ENCODE assay signal across 11 cellular contexts in the genomic region with DNA sequence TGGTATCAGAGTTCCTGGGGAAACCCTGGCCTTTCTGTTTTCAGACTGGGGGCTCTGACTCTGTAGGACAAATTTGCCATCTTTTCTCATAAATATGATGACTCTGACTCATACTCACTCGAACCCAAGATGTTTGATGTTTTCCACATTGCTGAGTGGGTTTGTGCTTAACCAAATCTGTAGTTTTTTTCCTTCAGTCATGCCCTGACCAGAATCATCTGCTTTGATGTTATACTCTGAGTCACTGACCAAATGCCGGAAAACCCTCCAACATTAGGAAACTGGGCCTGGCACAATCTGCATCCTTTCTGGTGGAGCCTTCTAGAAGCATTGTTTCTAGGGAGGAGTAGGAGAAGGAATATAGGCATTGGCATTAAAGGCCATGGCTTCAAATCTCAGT.
DNase-seq lines count a peak whose midpoint lies in the region; ATAC-seq and TF ChIP-seq lines count a peak whose summit lies in the region.
"Had no signal": no experiment of that assay in that cellular context is flagged by ENCODE, and none has a peak within 500 bp of the region (broad histone marks: within the 10 kb centered on the region; RNA-seq: fewer than 3 reads in every experiment).

No MANE protein-coding gene starts in this region.

- no peaks in the 10 kb centered on the region for H3K9me3 Mint-ChIP-seq in activated CD8-positive, alpha-beta T cell treated with anti-CD3 and anti-CD28 coated beads for 36 hours
- no peaks in the 10 kb centered on the region for H3K9me3 Mint-ChIP-seq in activated CD8-positive, alpha-beta T cell treated with anti-CD3 and anti-CD28 coated beads, Interleukin-2, amount 10 ng/mL, durations not matched to agents 7 days and 5 days (ENCODE audit: insufficient read depth)
- H3K9me3 Mint-ChIP-seq in stimulated activated naive CD8-positive, alpha-beta T cell treated with anti-CD3 and anti-CD28 coated beads, Interleukin-15, Interleukin-2, amounts not matched to agents 100 ng/mL and 50 ng/mL, for 24 hours, result no peaks in the 10 kb centered on the region

- no peak overlapping the region for H3K4me3 Mint-ChIP-seq in activated CD8-positive, alpha-beta T cell treated with anti-CD3 and anti-CD28 coated beads for 36 hours
- no peak overlapping the region for H3K4me3 Mint-ChIP-seq in activated CD8-positive, alpha-beta T cell treated with anti-CD3 and anti-CD28 coated beads, Interleukin-2, amount 10 ng/mL, durations not matched to agents 7 days and 5 days
- peak overlapping the region; percentile 37 for H3K4me3 Mint-ChIP-seq in stimulated activated naive CD8-positive, alpha-beta T cell treated with anti-CD3 and anti-CD28 coated beads, Interleukin-15, Interleukin-2, amounts not matched to agents 100 ng/mL and 50 ng/mL, for 24 hours

- peak; percentile 26 for DNase-seq in activated CD8-positive, alpha-beta T cell treated with anti-CD3 and anti-CD28 coated beads for 36 hours
- no peak for DNase-seq in activated CD8-positive, alpha-beta T cell treated with anti-CD3 and anti-CD28 coated beads, Interleukin-2, amount 10 ng/mL, durations not matched to agents 7 days and 5 days
- DNase-seq in SW480 (ENCODE audit: low spot score), result peak; percentile 65
- DNase-seq in fibroblast of peridontal ligament (ENCODE audit: extremely low read depth), result peak; percentile 95
- no peak for DNase-seq in NCI-H1436 (lab: John Stamatoyannopoulos, UW)
- DNase-seq in NOMO-1 treated with dmso at 0.1 percent for 144 hours (lab: John Stamatoyannopoulos, UW; ENCODE audit: unreplicated experiment), result no peak
- DNase-seq: effector CD8-positive, alpha-beta T cell; spleen had no signal

- H3K27ac Mint-ChIP-seq in activated CD8-positive, alpha-beta T cell treated with anti-CD3 and anti-CD28 coated beads for 36 hours, result peak overlapping the region; percentile 42
- no peak overlapping the region for H3K27ac Mint-ChIP-seq in activated CD8-positive, alpha-beta T cell treated with anti-CD3 and anti-CD28 coated beads, Interleukin-2, amount 10 ng/mL, durations not matched to agents 7 days and 5 days
- peak overlapping the region; percentile 93 for H3K27ac Mint-ChIP-seq in stimulated activated naive CD8-positive, alpha-beta T cell treated with anti-CD3 and anti-CD28 coated beads, Interleukin-15, Interleukin-2, amounts not matched to agents 100 ng/mL and 50 ng/mL, for 24 hours

- CTCF ChIA-PET in activated CD8-positive, alpha-beta T cell treated with anti-CD3 and anti-CD28 coated beads for 36 hours (lab: Charles Lee), result no interaction called here
- CTCF ChIA-PET in activated CD8-positive, alpha-beta T cell treated with anti-CD3 and anti-CD28 coated beads, Interleukin-2, amount 10 ng/mL, durations not matched to agents 7 days and 5 days (lab: Charles Lee), result no interaction called here

- no peaks in the 10 kb centered on the region for H3K36me3 Mint-ChIP-seq in activated CD8-positive, alpha-beta T cell treated with anti-CD3 and anti-CD28 coated beads for 36 hours (ENCODE audit: low read depth)
- no peaks in the 10 kb centered on the region for H3K36me3 Mint-ChIP-seq in activated CD8-positive, alpha-beta T cell treated with anti-CD3 and anti-CD28 coated beads, Interleukin-2, amount 10 ng/mL, durations not matched to agents 7 days and 5 days (ENCODE audit: low read depth)
- no peaks in the 10 kb centered on the region for H3K36me3 Mint-ChIP-seq in stimulated activated naive CD8-positive, alpha-beta T cell treated with anti-CD3 and anti-CD28 coated beads, Interleukin-15, Interleukin-2, amounts not matched to agents 100 ng/mL and 50 ng/mL, for 24 hours (ENCODE audit: low read depth)

- peak; percentile 66 for ATAC-seq in activated CD8-positive, alpha-beta T cell treated with anti-CD3 and anti-CD28 coated beads for 36 hours
- ATAC-seq in activated CD8-positive, alpha-beta T cell treated with anti-CD3 and anti-CD28 coated beads, Interleukin-2, amount 10 ng/mL, durations not matched to agents 7 days and 5 days, result no peak
- no peak for ATAC-seq in GM21786 (IDR thresholded peaks at IDR 0.05; ENCODE audit: unreplicated experiment)
- ATAC-seq: K562 had no signal

- no peaks in the 10 kb centered on the region for H3K27me3 Mint-ChIP-seq in activated CD8-positive, alpha-beta T cell treated with anti-CD3 and anti-CD28 coated beads for 36 hours
- no peaks in the 10 kb centered on the region for H3K27me3 Mint-ChIP-seq in activated CD8-positive, alpha-beta T cell treated with anti-CD3 and anti-CD28 coated beads, Interleukin-2, amount 10 ng/mL, durations not matched to agents 7 days and 5 days (ENCODE audit: low read depth)
- H3K27me3 Mint-ChIP-seq in stimulated activated naive CD8-positive, alpha-beta T cell treated with anti-CD3 and anti-CD28 coated beads, Interleukin-15, Interleukin-2, amounts not matched to agents 100 ng/mL and 50 ng/mL, for 24 hours, result no peaks in the 10 kb centered on the region

- TF ChIP-seq CTCF in activated CD8-positive, alpha-beta T cell treated with anti-CD3 and anti-CD28 coated beads for 36 hours (IDR thresholded peaks at IDR 0.05), result no peak

- intact Hi-C loops in activated CD8-positive, alpha-beta T cell treated with anti-CD3 and anti-CD28 coated beads for 36 hours (cut with micrococcal nuclease), result no loop called here

- H3K4me1 Mint-ChIP-seq in activated CD8-positive, alpha-beta T cell treated with anti-CD3 and anti-CD28 coated beads for 36 hours (ENCODE audit: low read depth), result peaks cover 14% of the 10 kb centered on the region
- H3K4me1 Mint-ChIP-seq in activated CD8-positive, alpha-beta T cell treated with anti-CD3 and anti-CD28 coated beads, Interleukin-2, amount 10 ng/mL, durations not matched to agents 7 days and 5 days (ENCODE audit: low read depth), result no peaks in the 10 kb centered on the region
- peaks cover 62% of the 10 kb centered on the region for H3K4me1 Mint-ChIP-seq in stimulated activated naive CD8-positive, alpha-beta T cell treated with anti-CD3 and anti-CD28 coated beads, Interleukin-15, Interleukin-2, amounts not matched to agents 100 ng/mL and 50 ng/mL, for 24 hours (ENCODE audit: low read depth)

- POLR2A ChIA-PET in activated CD8-positive, alpha-beta T cell treated with anti-CD3 and anti-CD28 coated beads for 36 hours (lab: Charles Lee), result no interaction called here
- POLR2A ChIA-PET in activated CD8-positive, alpha-beta T cell treated with anti-CD3 and anti-CD28 coated beads, Interleukin-2, amount 10 ng/mL, durations not matched to agents 7 days and 5 days (lab: Charles Lee), result interaction anchor here (0.5 kb wide), 1 partner anchor 159 kb away, joined by 5 read pairs; no protein-coding TSS in a partner anchor

Comparison
In these comparisons a context has a peak if more than half of its experiments do, and no peak if none do; other contexts are left out.
1. DNase-seq: peak in activated CD8-positive, alpha-beta T cell treated with anti-CD3 and anti-CD28 coated beads for 36 hours (single experiment), SW480 (single experiment) and fibroblast of peridontal ligament (single experiment); none in activated CD8-positive, alpha-beta T cell treated with anti-CD3 and anti-CD28 coated beads, Interleukin-2, amount 10 ng/mL, durations not matched to agents 7 days and 5 days (single experiment), NCI-H1436 (single experiment) and NOMO-1 treated with dmso at 0.1 percent for 144 hours (single experiment).